7 cellular contexts compared by ENCODE assay signal in genomic region chr2:55010149-55010591, GRCh38. TPM values are rescaled to one million over a fixed set of nuclear protein-coding genes. Genes with fewer than 3 reads are reported as not detected.
DNase-seq lines count a peak whose midpoint lies in the region; FAIRE-seq and TF ChIP-seq lines count a peak whose summit lies in the region.

No MANE protein-coding gene starts in this region.

- no peak overlapping the region for H3K56ac ChIP-seq in H9 (ENCODE audit: insufficient read length, low read depth, low read length)

- no peaks in the 10 kb centered on the region for H3K9me3 ChIP-seq in H9 (ENCODE audit: control insufficient read depth, low read depth, low read length)

- no peaks in the 10 kb centered on the region for H3K27me3 Mint-ChIP-seq in H9 (ENCODE audit: low read depth)
- no peaks in the 10 kb centered on the region for H3K27me3 Mint-ChIP-seq in activated CD4-positive, alpha-beta T cell treated with anti-CD3 and anti-CD28 coated beads, Interleukin-2, amount 10 ng/mL, durations not matched to agents 24 days and 14 days

- no peak for TF ChIP-seq POLR2A in GM12892 (IDR thresholded peaks at IDR 0.05; ENCODE audit: low read depth, low read length)

- H3K23ac ChIP-seq in H9 (ENCODE audit: insufficient read length, low read depth, low read length): no peak overlapping the region

- no peak for TF ChIP-seq CTCF in H9 (conservative IDR thresholded peaks at IDR 0.05)

- no peak overlapping the region for H3K18ac ChIP-seq in H9 (ENCODE audit: insufficient read length, low read depth, low read length)

- H2AK5ac ChIP-seq in H9 (ENCODE audit: insufficient read length, low read length): no peak overlapping the region

- intact Hi-C loops in activated CD4-positive, alpha-beta T cell treated with anti-CD3 and anti-CD28 coated beads, Interleukin-2, amount 10 ng/mL, durations not matched to agents 24 days and 14 days (cut with micrococcal nuclease): loop anchor here (10.0 kb wide), 1 partner anchor 245 kb away; no protein-coding TSS in a partner anchor

- H2BK20ac ChIP-seq in H9 (ENCODE audit: low read depth, low read length, poor library complexity, severe bottlenecking): no peak overlapping the region

- no peak overlapping the region for H3K4me2 ChIP-seq in H9 (ENCODE audit: insufficient read depth, insufficient read length, low read length)

- peak overlapping the region; percentile 36 to 57 (median 43); a peak in 4 of 7 replicates for H3K27ac Mint-ChIP-seq in H9
- H3K27ac Mint-ChIP-seq in activated CD4-positive, alpha-beta T cell treated with anti-CD3 and anti-CD28 coated beads, Interleukin-2, amount 10 ng/mL, durations not matched to agents 24 days and 14 days: peak overlapping the region; percentile 82

- H3K4me3 Mint-ChIP-seq in H9: no peak overlapping the region
- H3K4me3 Mint-ChIP-seq in activated CD4-positive, alpha-beta T cell treated with anti-CD3 and anti-CD28 coated beads, Interleukin-2, amount 10 ng/mL, durations not matched to agents 24 days and 14 days: peak overlapping the region; percentile 88

- no peak overlapping the region for H4K8ac ChIP-seq in H9 (replicated peaks; ENCODE audit: insufficient read length, low read depth, low read length)

- peaks cover 54 to 66% of the 10 kb centered on the region in 2 experiments for H3K4me1 Mint-ChIP-seq in H9
- peaks cover 37% of the 10 kb centered on the region for H3K4me1 Mint-ChIP-seq in activated CD4-positive, alpha-beta T cell treated with anti-CD3 and anti-CD28 coated beads, Interleukin-2, amount 10 ng/mL, durations not matched to agents 24 days and 14 days

- no peak overlapping the region for H3T11ph ChIP-seq in H9 (ENCODE audit: low read length)

- no peak overlapping the region for H4K5ac ChIP-seq in H9 (ENCODE audit: insufficient read length, low read depth, low read length)

- no CpG with 5 or more reads among the region's 5 CpGs for WGBS in H9 (ENCODE audit: extremely low coverage, insufficient read length, low lambda C conversion rate)

- H3K4me1 ChIP-seq in H9 (ENCODE audit: insufficient read depth, low read length): peaks cover 3% of the 10 kb centered on the region

- no peaks in the 10 kb centered on the region for H3K23me2 ChIP-seq in H9 (ENCODE audit: insufficient read length, low read depth, low read length, poor library complexity, severe bottlenecking)

- no peak overlapping the region for H3K27ac ChIP-seq in H9 (ENCODE audit: insufficient read length, low read depth, low read length)

- no peak overlapping the region for H3K9ac ChIP-seq in H9 (ENCODE audit: extremely low read depth, insufficient read length, low read length)

- peaks cover 5% of the 10 kb centered on the region for H3K79me1 ChIP-seq in H9 (ENCODE audit: insufficient read depth, low read depth, low read length, poor library complexity, severe bottlenecking)

- DNase-seq in GM12892 (ENCODE audit: insufficient read length) (peak; percentile 3), H9 (no peak), MV-4-11 (lab: John Stamatoyannopoulos, UW) (peak; percentile 70), epidermal melanocyte (ENCODE audit: insufficient read length, low spot score) (peak; percentile 44), myocyte (ENCODE audit: low read depth) (peak; percentile 66), ureter (ENCODE audit: low spot score) (peak; percentile 60)
- peak; percentile 82 for DNase-seq in activated CD4-positive, alpha-beta T cell treated with anti-CD3 and anti-CD28 coated beads, Interleukin-2, amount 10 ng/mL, durations not matched to agents 24 days and 14 days

- no peaks in the 10 kb centered on the region for H3K36me3 Mint-ChIP-seq in H9 (ENCODE audit: insufficient read depth in 1 of 3, low read depth in 3 of 3)
- no peaks in the 10 kb centered on the region for H3K36me3 Mint-ChIP-seq in activated CD4-positive, alpha-beta T cell treated with anti-CD3 and anti-CD28 coated beads, Interleukin-2, amount 10 ng/mL, durations not matched to agents 24 days and 14 days (ENCODE audit: low read depth)

- H3K27me3 ChIP-seq in H9 (ENCODE audit: insufficient read depth, low read length): no peaks in the 10 kb centered on the region

- no peak overlapping the region for H4K91ac ChIP-seq in H9 (ENCODE audit: insufficient read length, low read depth, low read length)

- no peak overlapping the region for H2AFZ ChIP-seq in H9 (ENCODE audit: low read length)

- H3K79me2 ChIP-seq in H9 (ENCODE audit: insufficient read depth, low read length): peaks cover 41% of the 10 kb centered on the region

- H2BK120ac ChIP-seq in H9 (ENCODE audit: low read depth, low read length, poor library complexity, severe bottlenecking): no peak overlapping the region

- H2BK5ac ChIP-seq in H9 (ENCODE audit: insufficient read length, low read length): no peak overlapping the region

- FAIRE-seq in GM12892 (lab: Jason Lieb, UNC): peak; percentile 82

- no peak overlapping the region for H2BK15ac ChIP-seq in H9 (ENCODE audit: low read depth, low read length)

- no peaks in the 10 kb centered on the region for H3K9me3 Mint-ChIP-seq in H9
- no peaks in the 10 kb centered on the region for H3K9me3 Mint-ChIP-seq in activated CD4-positive, alpha-beta T cell treated with anti-CD3 and anti-CD28 coated beads, Interleukin-2, amount 10 ng/mL, durations not matched to agents 24 days and 14 days

- H3K14ac ChIP-seq in H9 (ENCODE audit: insufficient read depth, low read length): no peak overlapping the region

- H4K20me1 ChIP-seq in H9 (ENCODE audit: control insufficient read depth, insufficient read depth, insufficient read length): no peaks in the 10 kb centered on the region

- H3K4ac ChIP-seq in H9 (ENCODE audit: low read depth, low read length): no peak overlapping the region

- no peak overlapping the region for H2BK12ac ChIP-seq in H9 (ENCODE audit: insufficient read length, low read depth, low read length)

RNA-seq across cellular contexts. Expression of gene RTN4, which starts 40.1 kb away (rescaled TPM):
- polyA plus RNA-seq in GM12892 (2012; ENCODE audit: missing spikeins): 113 TPM
- 200 and 205 TPM in 2 replicates for total RNA-seq in H9 (2021)
- 86.9 and 90.1 TPM in 2 replicates for total RNA-seq in activated CD4-positive, alpha-beta T cell treated with anti-CD3 and anti-CD28 coated beads, Interleukin-2, amount 10 ng/mL, durations not matched to agents 24 days and 14 days
- total RNA-seq in myocyte: 808 and 1,025 TPM in 2 replicates
- 845 TPM for polyA plus RNA-seq in myocyte (2012)
- 337 TPM for total RNA-seq in ureter
